In genomic region chr7:30805931-30806330, GRCh38 we compare ENCODE assay signal across 29 cellular contexts. TPM values are rescaled to one million over a fixed set of nuclear protein-coding genes. Genes with fewer than 3 reads are reported as not detected.
DNase-seq lines count a peak whose midpoint lies in the region; ATAC-seq lines count a peak whose summit lies in the region.
"Had no signal": no experiment of that assay in that cellular context is flagged by ENCODE, and none has a peak within 500 bp of the region (broad histone marks: within the 10 kb centered on the region; RNA-seq: fewer than 3 reads in every experiment).

No MANE protein-coding gene starts in this region.

- H3K4me1 ChIP-seq in aorta (ENCODE audit: control insufficient read depth in 1 of 2, insufficient read depth in 2 of 2, low read length in 2 of 2) = peaks cover 2 to 17% of the 10 kb centered on the region in 2 donors

- no peak for ATAC-seq in aorta (ENCODE audit: low FRiP score)
- no peak for ATAC-seq in GM18873 (IDR thresholded peaks at IDR 0.05; ENCODE audit: low FRiP score, unreplicated experiment)
- ATAC-seq: GM23338 had no signal

- H3K36me3 ChIP-seq in aorta (ENCODE audit: control insufficient read depth in 1 of 2, insufficient read depth in 2 of 2, low read length in 1 of 2) = no peaks in the 10 kb centered on the region
- H3K36me3 ChIP-seq: BE2C had no signal

- in situ Hi-C loops in SK-MEL-5 (cut with HindIII; ENCODE audit: low pct_unique_long_range_greater_than_20kb, low sequenced_read_pairs) = no loop called here

- no peaks in the 10 kb centered on the region for H3K9me3 ChIP-seq in aorta (ENCODE audit: control insufficient read depth, low read length)
- H3K9me3 ChIP-seq: BE2C had no signal

- H3K27ac ChIP-seq in aorta (ENCODE audit: low read depth in 1 of 2, low read length in 2 of 2) = peak overlapping the region; percentile 46 to 63
- H3K27ac ChIP-seq: RWPE1, SK-N-MC had no signal

- H3K27me3 ChIP-seq in aorta (ENCODE audit: control insufficient read depth in 1 of 2, insufficient read depth in 2 of 2, low read length in 1 of 2) = no peaks in the 10 kb centered on the region
- H3K27me3 ChIP-seq: BE2C had no signal

- no peak overlapping the region for H3K4me3 ChIP-seq in aorta (ENCODE audit: low read length in 2 of 2)
- H3K4me3 ChIP-seq: GM23338, SK-N-MC had no signal

- intact Hi-C loops in aorta (cut with DNase I) = loop anchor here in 1 of 2 donors (2.0 kb wide), 1 partner anchor 109 kb away; no protein-coding TSS in a partner anchor

- DNase-seq in NCI-H1436 (lab: John Stamatoyannopoulos, UW) (peak; percentile 28), NCI-H1436 treated with DMSO at 0.1 percent for 48 hours (lab: John Stamatoyannopoulos, UW) (no peak), SK-MEL-5 (ENCODE audit: low read depth, low spot score) (peak; percentile 20), medulla oblongata (ENCODE audit: extremely low spot score) (peak; percentile 27), aorta (no peak), NCI-H2227 (lab: John Stamatoyannopoulos, UW; ENCODE audit: unreplicated experiment) (no peak), NCI-H2196 (lab: John Stamatoyannopoulos, UW; ENCODE audit: unreplicated experiment) (no peak)
- DNase-seq: 8988T; ACHN; BE2C; Calu3; CD8-positive, alpha-beta memory T cell; DMS79 treated with DMSO at 0.1 percent for 48 hours; GF-D8; H9; Karpas-422; NCI-H1092; NCI-H1694; NCI-H2029 treated with DMSO at 0.1 percent for 48 hours; NCI-H2171; NCI-H446 treated with DMSO at 0.1 percent for 48 hours; NCI-H526; SHP77 had no signal

- WGBS in aorta, 2 donors = 67 to 70% methylated on average over 6 of the region's 6 CpGs

RNA-seq across cellular contexts. Expression of gene MINDY4, which starts 34.7 kb away (rescaled TPM):
- 5.2 and 6.5 TPM in 2 replicates for total RNA-seq in SK-MEL-5 (2014; rRNA removed; shearing (Covaris generic))
- polyA plus RNA-seq in SK-MEL-5 (2015; cell fraction: cytosol; rRNA removed) = 5.0 and 7.1 TPM in 2 replicates
- 11.5 and 17.8 TPM in 2 replicates for polyA plus RNA-seq in SK-MEL-5 (2015; cell fraction: nucleus; rRNA removed)
- 10 to 100 TPM; 20.2 to 22.2 TPM for total RNA-seq in aorta
- 10 to 100 TPM in 1 of 2 donors, 1 to 10 TPM in 1; 3.1 to 26.1 TPM for polyA plus RNA-seq in aorta

RNA-seq across cellular contexts. Expression of gene INMT, which starts 54.0 kb away (rescaled TPM):
- not detected in 2 replicates for total RNA-seq in SK-MEL-5 (2014; rRNA removed; shearing (Covaris generic))
- polyA plus RNA-seq in SK-MEL-5 (2015; cell fraction: cytosol; rRNA removed) = not detected in 2 replicates
- polyA plus RNA-seq in SK-MEL-5 (2015; cell fraction: nucleus; rRNA removed) = not detected in 2 replicates
- total RNA-seq in aorta = 100 to 1,000 TPM in 1 of 2 donors, 10 to 100 TPM in 1; 83.0 to 131 TPM
- 100 to 1,000 TPM in 1 of 2 donors, 10 to 100 TPM in 1; 76.7 to 105 TPM for polyA plus RNA-seq in aorta
- total RNA-seq: Calu3, HT-29 had no signal
- polyA plus RNA-seq: CD14-positive monocyte had no signal

Comparison
In these comparisons a context has a peak if more than half of its experiments do, and no peak if none do; other contexts are left out.
1. DNase-seq: peak in NCI-H1436 (single experiment), SK-MEL-5 (single experiment) and medulla oblongata (single experiment); none in NCI-H1436 treated with DMSO at 0.1 percent for 48 hours (single experiment), aorta (0 of 2), NCI-H2227 (single experiment) and NCI-H2196 (single experiment).
2. RNA of gene INMT, which starts 54.0 kb away (total RNA-seq): 83.0 to 131 TPM in aorta; not detected in SK-MEL-5; every median in the first group is over 10 times any median in the second.